ENCODE assay signal across 8 cellular contexts in genomic region chr3:122668930-122669730, GRCh38. TPM values are rescaled to one million over a fixed set of nuclear protein-coding genes. Genes with fewer than 3 reads are reported as not detected.
DNase-seq lines count a peak whose midpoint lies in the region; ATAC-seq and TF ChIP-seq lines count a peak whose summit lies in the region.

No MANE protein-coding gene starts in this region.

- peak; percentile 32 for DNase-seq in AG04450 (ENCODE audit: low read depth, low spot score)
- peak; percentile 71 for DNase-seq in MG63
- peak; percentile 17 to 48 for DNase-seq in cardiac fibroblast (ENCODE audit: low read depth in 2 of 2)
- DNase-seq in BE2C: no peak
- DNase-seq in NCI-H1048 (lab: John Stamatoyannopoulos, UW): no peak
- no peak for DNase-seq in NCI-H1930 (lab: John Stamatoyannopoulos, UW)

- POLR2A ChIA-PET in AG04450 (lab: Yijun Ruan, JAX): no interaction called here

- no peak overlapping the region for H3K27ac ChIP-seq in AG04450 (ENCODE audit: low read depth, low read length)

- TF ChIP-seq CTCF in AG04450 (IDR thresholded peaks at IDR 0.05; ENCODE audit: low read depth, low read length) (no peak), cardiac fibroblast (IDR thresholded peaks at IDR 0.05; ENCODE audit: low read depth, low read length) (no peak), BE2C (IDR thresholded peaks at IDR 0.05; ENCODE audit: low read depth, low read length) (no peak)

- no peaks in the 10 kb centered on the region; the same call in 1 of the 2 replicates for H3K9me3 ChIP-seq in AG04450 (ENCODE audit: control insufficient read depth, insufficient read depth, low read length)
- no peaks in the 10 kb centered on the region for H3K9me3 ChIP-seq in MG63
- no peaks in the 10 kb centered on the region for H3K9me3 ChIP-seq in BE2C

- peak; percentile 99 for ATAC-seq in GM21390 (IDR thresholded peaks at IDR 0.05; ENCODE audit: unreplicated experiment)
- ATAC-seq in HG02840 (IDR thresholded peaks at IDR 0.05; ENCODE audit: low FRiP score, unreplicated experiment): no peak

- H3K27me3 ChIP-seq in AG04450 (ENCODE audit: control insufficient read depth, insufficient read depth, low read length): no peaks in the 10 kb centered on the region
- no peaks in the 10 kb centered on the region for H3K27me3 ChIP-seq in MG63
- no peaks in the 10 kb centered on the region; the same call in 1 of the 2 replicates for H3K27me3 ChIP-seq in BE2C

- CTCF ChIA-PET in AG04450 (lab: Charles Lee): interaction anchor here (0.6 to 2.1 kb wide), 2 partner anchors 10 to 45 kb away, joined by 3 to 26 read pairs; no protein-coding TSS in a partner anchor

- H3K4me1 ChIP-seq in BE2C: peaks cover 10% of the 10 kb centered on the region

- H3K36me3 ChIP-seq in MG63 (no peaks in the 10 kb centered on the region), BE2C (no peaks in the 10 kb centered on the region)

- H3K4me3 ChIP-seq in AG04450 (ENCODE audit: low read depth, low read length) (no peak overlapping the region), MG63 (no peak overlapping the region), cardiac fibroblast (replicated peaks in 1 of 2; ENCODE audit: low read depth in 2 of 2, low read length in 2 of 2) (no peak overlapping the region), BE2C (ENCODE audit: low read depth, low read length) (no peak overlapping the region)

RNA-seq across cellular contexts. Expression of gene PARP14, which starts 11.5 kb away (rescaled TPM):
- 23.5 and 29.3 TPM in 2 replicates for polyA plus RNA-seq in AG04450 (2011; rRNA removed)
- polyA minus RNA-seq in AG04450 (2011; rRNA and poly(A)+ RNA removed): 40.1 and 48.0 TPM in 2 replicates
- 17.9 and 18.0 TPM in 2 replicates for total RNA-seq in MG63 (2014; rRNA removed; shearing (Covaris generic); ENCODE audit: low replicate concordance)
- polyA plus RNA-seq in BE2C (2012; ENCODE audit: insufficient read depth, insufficient read length, low read depth): 0.57 TPM

Comparison
In these comparisons a context has a peak if more than half of its experiments do, and no peak if none do; other contexts are left out.
1. DNase-seq: peak in AG04450 (single experiment), MG63 (single experiment) and cardiac fibroblast (2 of 2); none in BE2C (single experiment), NCI-H1048 (single experiment) and NCI-H1930 (0 of 2).